19 cellular contexts compared by ENCODE assay signal in genomic region chr3:102024270-102024904, GRCh38.
DNase-seq lines count a peak whose midpoint lies in the region; ATAC-seq, FAIRE-seq and TF ChIP-seq lines count a peak whose summit lies in the region.
"Had no signal": no experiment of that assay in that cellular context is flagged by ENCODE, and none has a peak within 500 bp of the region (broad histone marks: within the 10 kb centered on the region; RNA-seq: fewer than 3 reads in every experiment).

No MANE protein-coding gene starts in this region.

- H3K27me3 ChIP-seq in GM12878 (replicated peaks in 1 of 2; ENCODE audit: control insufficient read depth in 2 of 2, insufficient read depth in 2 of 2, low read length in 1 of 2), result no peaks in the 10 kb centered on the region
- H3K27me3 ChIP-seq in MG63, result no peaks in the 10 kb centered on the region
- H3K27me3 ChIP-seq in mesendoderm (ENCODE audit: insufficient read depth, low read length, poor library complexity), result no peaks in the 10 kb centered on the region
- H3K27me3 ChIP-seq: stomach had no signal

- H3K9ac ChIP-seq in GM12878 (ENCODE audit: control insufficient read depth, insufficient read depth, low read length), result no peak overlapping the region
- no peak overlapping the region for H3K9ac ChIP-seq in mesendoderm (ENCODE audit: low read length)
- H3K9ac ChIP-seq: SK-N-SH had no signal

- FAIRE-seq in GM12878 (lab: Jason Lieb, UNC), result no peak
- FAIRE-seq: frontal cortex had no signal

- no peaks in the 10 kb centered on the region for H3K27me3 Mint-ChIP-seq in activated T-cell treated with anti-CD3 and anti-CD28 coated beads, Interleukin-2, amount 50 U/mL, for 4 hours (ENCODE audit: low read depth)
- H3K27me3 Mint-ChIP-seq: CD4-positive, CD25-positive, alpha-beta regulatory T cell had no signal

- H3K4me1 ChIP-seq in GM12878 (ENCODE audit: control insufficient read depth, insufficient read depth, low read length), result no peaks in the 10 kb centered on the region
- no peaks in the 10 kb centered on the region for H3K4me1 ChIP-seq in mesendoderm (ENCODE audit: control insufficient read depth, low read depth, low read length)

- no peak overlapping the region for H2BK5ac ChIP-seq in mesendoderm (ENCODE audit: low read length)

- no peak for DNase-seq in activated T-cell treated with anti-CD3 and anti-CD28 coated beads, Interleukin-2, amount 50 U/mL, for 4 hours
- DNase-seq in activated T-cell treated with anti-CD3 and anti-CD28 coated beads for 4 hours, result no peak
- no peak for DNase-seq in GM12878 (ENCODE audit: low read depth, low spot score)
- DNase-seq in stimulated activated effector memory CD8-positive, alpha-beta T cell treated with anti-CD3 and anti-CD28 coated beads, Interleukin-12 subunit alpha, Interleukin-12 subunit beta, amount 100 ng/mL, for 72 hours (ENCODE audit: low spot score in 2 of 2), result no peak
- no peak for DNase-seq in MG63
- DNase-seq in mesendoderm, result no peak
- DNase-seq: CD4-positive, CD25-positive, alpha-beta regulatory T cell; dermis blood vessel endothelial cell; midbrain; NCI-H345; nephron progenitor cell; SK-N-SH; stomach; T-helper 9 cell had no signal

- no peak for TF ChIP-seq EP300 in GM12878 (IDR thresholded peaks at IDR 0.05; ENCODE audit: borderline replicate concordance in 1 of 2, control insufficient read depth in 1 of 2, low read depth in 2 of 2, low read length in 2 of 2)

- H3K18ac ChIP-seq in mesendoderm (ENCODE audit: low read length), result no peak overlapping the region

- no peak overlapping the region for H4K5ac ChIP-seq in mesendoderm (ENCODE audit: low read length)

- H3K9me3 Mint-ChIP-seq in activated T-cell treated with anti-CD3 and anti-CD28 coated beads, Interleukin-2, amount 50 U/mL, for 4 hours, result no peaks in the 10 kb centered on the region
- no peaks in the 10 kb centered on the region for H3K9me3 Mint-ChIP-seq in stimulated activated effector memory CD8-positive, alpha-beta T cell treated with anti-CD3 and anti-CD28 coated beads, Interleukin-12 subunit alpha, Interleukin-12 subunit beta, amount 100 ng/mL, for 72 hours
- H3K9me3 Mint-ChIP-seq: nephron progenitor cell had no signal

- intact Hi-C loops in GM12878 (cut with micrococcal nuclease; ENCODE audit: unreplicated experiment), result no loop called here

- no peak overlapping the region for H3K27ac Mint-ChIP-seq in stimulated activated effector memory CD8-positive, alpha-beta T cell treated with anti-CD3 and anti-CD28 coated beads, Interleukin-12 subunit alpha, Interleukin-12 subunit beta, amount 100 ng/mL, for 72 hours
- H3K27ac Mint-ChIP-seq: CD4-positive, CD25-positive, alpha-beta regulatory T cell; nephron progenitor cell had no signal

- H2BK15ac ChIP-seq in mesendoderm (replicated peaks; ENCODE audit: low read depth), result no peak overlapping the region

- H3K79me2 ChIP-seq in GM12878 (ENCODE audit: control insufficient read depth, insufficient read depth, low read length) (no peaks in the 10 kb centered on the region), mesendoderm (ENCODE audit: control insufficient read depth, insufficient read depth, low read length) (no peaks in the 10 kb centered on the region)

- ATAC-seq in activated T-cell treated with anti-CD3 and anti-CD28 coated beads, Interleukin-2, amount 50 U/mL, for 4 hours, result peak; percentile 88 to 92
- ATAC-seq in HG02885 (IDR thresholded peaks at IDR 0.05; ENCODE audit: poor library complexity, unreplicated experiment) (peak; percentile 35), GM12878 (peak; percentile 59), HG02763 (IDR thresholded peaks at IDR 0.05; ENCODE audit: unreplicated experiment) (no peak)
- peak; percentile 81 for ATAC-seq in stimulated activated effector memory CD8-positive, alpha-beta T cell treated with anti-CD3 and anti-CD28 coated beads, Interleukin-12 subunit alpha, Interleukin-12 subunit beta, amount 100 ng/mL, for 72 hours

- no peaks in the 10 kb centered on the region for H3K36me3 Mint-ChIP-seq in activated T-cell treated with anti-CD3 and anti-CD28 coated beads, Interleukin-2, amount 50 U/mL, for 4 hours (ENCODE audit: insufficient read depth)
- no peaks in the 10 kb centered on the region for H3K36me3 Mint-ChIP-seq in stimulated activated effector memory CD8-positive, alpha-beta T cell treated with anti-CD3 and anti-CD28 coated beads, Interleukin-12 subunit alpha, Interleukin-12 subunit beta, amount 100 ng/mL, for 72 hours
- H3K36me3 Mint-ChIP-seq: CD4-positive, CD25-positive, alpha-beta regulatory T cell had no signal

- H3K4me2 ChIP-seq in GM12878 (ENCODE audit: control insufficient read depth, insufficient read depth), result no peak overlapping the region
- H3K4me2 ChIP-seq in mesendoderm (ENCODE audit: low read length), result no peak overlapping the region
- H3K4me2 ChIP-seq: SK-N-SH had no signal

- no TSS peak for BruUV-seq in GM12878 (replicated peaks; lab: Mats Ljungman, UMichigan)

- no peak overlapping the region for H4K8ac ChIP-seq in mesendoderm (ENCODE audit: low read depth, low read length)

- H3K4me3 Mint-ChIP-seq in activated T-cell treated with anti-CD3 and anti-CD28 coated beads, Interleukin-2, amount 50 U/mL, for 4 hours, result no peak overlapping the region
- H3K4me3 Mint-ChIP-seq in stimulated activated effector memory CD8-positive, alpha-beta T cell treated with anti-CD3 and anti-CD28 coated beads, Interleukin-12 subunit alpha, Interleukin-12 subunit beta, amount 100 ng/mL, for 72 hours, result no peak overlapping the region
- H3K4me3 Mint-ChIP-seq: CD4-positive, CD25-positive, alpha-beta regulatory T cell; nephron progenitor cell had no signal

- H3K4me1 Mint-ChIP-seq in activated T-cell treated with anti-CD3 and anti-CD28 coated beads, Interleukin-2, amount 50 U/mL, for 4 hours (ENCODE audit: low read depth), result peaks cover 28% of the 10 kb centered on the region
- H3K4me1 Mint-ChIP-seq in stimulated activated effector memory CD8-positive, alpha-beta T cell treated with anti-CD3 and anti-CD28 coated beads, Interleukin-12 subunit alpha, Interleukin-12 subunit beta, amount 100 ng/mL, for 72 hours, result no peaks in the 10 kb centered on the region
- H3K4me1 Mint-ChIP-seq: nephron progenitor cell had no signal

- in situ Hi-C loops in GM12878 (cut with MboI), result no loop called here

- H2AFZ ChIP-seq in GM12878 (ENCODE audit: control insufficient read depth, low read depth, low read length), result no peak overlapping the region

- RAD21 ChIA-PET in GM12878 (lab: Charles Lee; ENCODE audit: unreplicated experiment), result interaction anchor here (0.7 to 1.7 kb wide), 3 partner anchors 35 to 205 kb away, joined by 4 read pairs; no protein-coding TSS in a partner anchor

- no peak overlapping the region for H3K4ac ChIP-seq in mesendoderm (ENCODE audit: low read depth, low read length)

- TF ChIP-seq POLR2A in GM12878 (IDR thresholded peaks at IDR 0.05; ENCODE audit: low read depth, low read length), result no peak

- H3K9me3 ChIP-seq in GM12878 (replicated peaks; ENCODE audit: control insufficient read depth, insufficient read depth, low read length), result peaks cover 1% of the 10 kb centered on the region; the same call in 2 of the 3 replicates
- H3K9me3 ChIP-seq in MG63, result peaks cover 3% of the 10 kb centered on the region; the same call in 1 of the 2 replicates
- H3K9me3 ChIP-seq: stomach had no signal

- POLR2A ChIA-PET in GM12878 (lab: Charles Lee), result no interaction called here

- no peaks in the 10 kb centered on the region for H3K79me1 ChIP-seq in mesendoderm (ENCODE audit: low read length)

- CTCF ChIA-PET in GM12878 (lab: Yijun Ruan, JAX), result interaction anchor here (1.2 to 1.4 kb wide), 2 partner anchors 14 to 221 kb away, joined by 3 to 4 read pairs; no protein-coding TSS in a partner anchor

- TF ChIP-seq RAD21 in GM12878 (IDR thresholded peaks at IDR 0.05; ENCODE audit: insufficient read depth, low read depth, low read length), result no peak

- H2AK5ac ChIP-seq in mesendoderm (ENCODE audit: low read length), result no peak overlapping the region

- H2BK120ac ChIP-seq in mesendoderm (ENCODE audit: low read depth, low read length), result no peak overlapping the region

- no peak overlapping the region for H3K27ac ChIP-seq in GM12878 (ENCODE audit: control insufficient read depth, insufficient read depth)
- H3K27ac ChIP-seq in mesendoderm (ENCODE audit: low read depth, low read length), result no peak overlapping the region
- H3K27ac ChIP-seq: epithelial cell of prostate, skin epidermis, stomach had no signal

- no peak overlapping the region for H3K4me3 ChIP-seq in GM12878
- H3K4me3 ChIP-seq in MG63, result no peak overlapping the region
- H3K4me3 ChIP-seq in mesendoderm (ENCODE audit: low read length), result no peak overlapping the region
- H3K4me3 ChIP-seq: skin epidermis, stomach had no signal

- no peak overlapping the region for H3K56ac ChIP-seq in mesendoderm (ENCODE audit: low read length)

- no peak for TF ChIP-seq CTCF in GM12878 (IDR thresholded peaks at IDR 0.05 in 2 of 3, conservative IDR thresholded peaks at IDR 0.05 in 1 of 3; ENCODE audit: control insufficient read depth in 2 of 3, extremely low read depth in 1 of 3, insufficient read depth in 1 of 3, low read depth in 3 of 3, low read length in 3 of 3)

- no peaks in the 10 kb centered on the region for H3K36me3 ChIP-seq in GM12878 (ENCODE audit: control insufficient read depth in 2 of 2, insufficient read depth in 2 of 2, low read length in 1 of 2)
- no peaks in the 10 kb centered on the region for H3K36me3 ChIP-seq in MG63
- H3K36me3 ChIP-seq in mesendoderm (ENCODE audit: control insufficient read depth, insufficient read depth, low read length), result no peaks in the 10 kb centered on the region
- H3K36me3 ChIP-seq: stomach had no signal

- no peaks in the 10 kb centered on the region for H4K20me1 ChIP-seq in GM12878 (ENCODE audit: control insufficient read depth, insufficient read depth)

- SMC1A ChIA-PET in GM12878 (lab: Charles Lee; ENCODE audit: uncharacterized antibody, unreplicated experiment), result interaction anchor here (0.5 to 3.2 kb wide), 16 partner anchors 8 to 219 kb away, joined by 3 to 12 read pairs (median 4); no protein-coding TSS in a partner anchor

- no peak overlapping the region for H3K23ac ChIP-seq in mesendoderm (ENCODE audit: low read length)
